11 cellular contexts compared by ENCODE assay signal in the genomic region with DNA sequence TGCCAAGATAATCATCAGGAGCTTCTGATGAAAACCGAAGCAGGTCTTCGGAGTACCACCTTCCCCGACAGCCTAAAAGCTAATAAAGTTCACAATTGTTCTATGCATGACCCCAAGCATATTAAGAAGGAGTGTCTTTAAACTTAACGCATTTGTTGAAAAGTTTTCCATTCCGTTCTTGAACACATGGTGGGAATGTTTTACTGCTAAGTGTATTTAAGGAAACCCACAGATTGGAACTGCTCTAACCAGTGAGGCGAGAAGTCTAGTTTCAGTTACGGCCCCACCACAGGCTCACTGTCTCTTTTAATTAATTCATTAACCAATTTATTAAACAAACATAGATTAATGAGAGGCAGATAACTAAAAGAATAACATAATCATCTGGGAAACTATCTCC.
DNase-seq lines count a peak whose midpoint lies in the region; ATAC-seq, FAIRE-seq and TF ChIP-seq lines count a peak whose summit lies in the region.
"Had no signal": no experiment of that assay in that cellular context is flagged by ENCODE, and none has a peak within 500 bp of the region (broad histone marks: within the 10 kb centered on the region; RNA-seq: fewer than 3 reads in every experiment).

No MANE protein-coding gene starts in this region.

- H3K4me1 Mint-ChIP-seq in activated T-cell treated with anti-CD3 and anti-CD28 coated beads, Interleukin-2, amount 50 U/mL, for 4 hours (ENCODE audit: low read depth) = peaks cover 78% of the 10 kb centered on the region
- H3K4me1 Mint-ChIP-seq in activated T-helper 1 cell treated with anti-CD3 and anti-CD28 coated beads, Interleukin-12 subunit alpha, Interleukin-12 subunit beta, Interleukin-2, Interleukin-4 antibody, amounts not matched to agents 30 ng/mL and 10 ng/mL and 1 ng/mL, durations not matched to agents 14 hours and 24 hours and 36 hours (ENCODE audit: low read depth) = peaks cover 57% of the 10 kb centered on the region
- H3K4me1 Mint-ChIP-seq in stimulated activated naive CD8-positive, alpha-beta T cell treated with anti-CD3 and anti-CD28 coated beads, Interleukin-15, amount 100 ng/mL, for 72 hours = peaks cover 78% of the 10 kb centered on the region
- no peaks in the 10 kb centered on the region for H3K4me1 Mint-ChIP-seq in neural progenitor cell

- H3K27me3 Mint-ChIP-seq in activated T-cell treated with anti-CD3 and anti-CD28 coated beads, Interleukin-2, amount 50 U/mL, for 4 hours (ENCODE audit: low read depth) = no peaks in the 10 kb centered on the region
- no peaks in the 10 kb centered on the region for H3K27me3 Mint-ChIP-seq in activated T-helper 1 cell treated with anti-CD3 and anti-CD28 coated beads, Interleukin-12 subunit alpha, Interleukin-12 subunit beta, Interleukin-2, Interleukin-4 antibody, amounts not matched to agents 30 ng/mL and 10 ng/mL and 1 ng/mL, durations not matched to agents 14 hours and 24 hours and 36 hours (ENCODE audit: insufficient read depth)
- no peaks in the 10 kb centered on the region for H3K27me3 Mint-ChIP-seq in stimulated activated naive CD8-positive, alpha-beta T cell treated with anti-CD3 and anti-CD28 coated beads, Interleukin-15, amount 100 ng/mL, for 72 hours
- H3K27me3 Mint-ChIP-seq in neural progenitor cell (ENCODE audit: insufficient read depth, low read depth) = peaks cover 5% of the 10 kb centered on the region

- H3K4me2 ChIP-seq in HepG2 (ENCODE audit: low read depth, low read length) (peak overlapping the region; percentile 63), neural progenitor cell (no peak overlapping the region)

- peak overlapping the region; percentile 14 for H3K4me3 Mint-ChIP-seq in activated T-cell treated with anti-CD3 and anti-CD28 coated beads, Interleukin-2, amount 50 U/mL, for 4 hours
- no peak overlapping the region for H3K4me3 Mint-ChIP-seq in activated T-helper 1 cell treated with anti-CD3 and anti-CD28 coated beads, Interleukin-12 subunit alpha, Interleukin-12 subunit beta, Interleukin-2, Interleukin-4 antibody, amounts not matched to agents 30 ng/mL and 10 ng/mL and 1 ng/mL, durations not matched to agents 14 hours and 24 hours and 36 hours
- peak overlapping the region; percentile 20 to 55 for H3K4me3 Mint-ChIP-seq in stimulated activated naive CD8-positive, alpha-beta T cell treated with anti-CD3 and anti-CD28 coated beads, Interleukin-15, amount 100 ng/mL, for 72 hours
- H3K4me3 Mint-ChIP-seq in neural progenitor cell = no peak overlapping the region

- no peak for DNase-seq in activated T-cell treated with anti-CD3 and anti-CD28 coated beads, Interleukin-2, amount 50 U/mL, for 4 hours
- no peak for DNase-seq in activated T-cell treated with anti-CD3 and anti-CD28 coated beads, Interleukin-2, amount 50 U/mL, for 48 hours
- DNase-seq in activated T-helper 1 cell treated with anti-CD3 and anti-CD28 coated beads, Interleukin-12 subunit alpha, Interleukin-12 subunit beta, Interleukin-2, Interleukin-4 antibody, amounts not matched to agents 30 ng/mL and 10 ng/mL and 1 ng/mL, durations not matched to agents 14 hours and 24 hours and 36 hours (ENCODE audit: low spot score) = no peak
- DNase-seq in HepG2 (ENCODE audit: low spot score) (no peak), neural progenitor cell (ENCODE audit: low spot score) (no peak)
- no peak for DNase-seq in stimulated activated naive CD8-positive, alpha-beta T cell treated with anti-CD3 and anti-CD28 coated beads, Interleukin-15, amount 100 ng/mL, for 72 hours
- DNase-seq: midbrain, NCI-H2171, right cardiac atrium had no signal

- in situ Hi-C loops in HepG2 (cut with HindIII; ENCODE audit: extremely low pct_ligation_motif_present, low pct_unique_long_range_greater_than_20kb) = no loop called here

- H4K20me1 ChIP-seq in HepG2 (ENCODE audit: insufficient read depth, low read length) = no peaks in the 10 kb centered on the region
- no peaks in the 10 kb centered on the region for H4K20me1 ChIP-seq in neural progenitor cell (ENCODE audit: low read depth)

- no peak overlapping the region for H3K9ac ChIP-seq in HepG2 (ENCODE audit: insufficient read depth, low read depth, low read length)
- H3K9ac ChIP-seq in neural progenitor cell = no peak overlapping the region

- TF ChIP-seq EP300 in HepG2 (IDR thresholded peaks at IDR 0.05; ENCODE audit: low read depth in 2 of 2, low read length in 2 of 2) = no peak
- no peak for TF ChIP-seq EP300 in HepG2 (CRISPR knock-in tag; IDR thresholded peaks at IDR 0.05; ENCODE audit: borderline replicate concordance)

- H3K27ac ChIP-seq in HepG2 (ENCODE audit: extremely low read length, insufficient read depth, low read length) (no peak overlapping the region), neural progenitor cell (no peak overlapping the region)

- CTCF ChIA-PET in HepG2 (lab: Yijun Ruan, JAX; ENCODE audit: low intra/inter-chr PET ratio, low total read pairs) = no interaction called here

- no TSS peak for BruUV-seq in HepG2 (replicated peaks; lab: Mats Ljungman, UMichigan)

- H3K36me3 ChIP-seq in HepG2 (replicated peaks in 1 of 2; ENCODE audit: control insufficient read depth in 1 of 2, insufficient read depth in 2 of 2, low read length in 2 of 2) = no peaks in the 10 kb centered on the region
- no peaks in the 10 kb centered on the region for H3K36me3 ChIP-seq in neural progenitor cell

- H2AFZ ChIP-seq in HepG2 (ENCODE audit: low read length) (peak overlapping the region; percentile 21), neural progenitor cell (replicated peaks) (no peak overlapping the region)

- intact Hi-C loops in activated T-helper 1 cell treated with anti-CD3 and anti-CD28 coated beads, Interleukin-12 subunit alpha, Interleukin-12 subunit beta, Interleukin-2, Interleukin-4 antibody, amounts not matched to agents 30 ng/mL and 10 ng/mL and 1 ng/mL, durations not matched to agents 14 hours and 24 hours and 36 hours (cut with micrococcal nuclease) = loop anchor here (2.0 kb wide), 1 partner anchor 19 kb away; no protein-coding TSS in a partner anchor
- intact Hi-C loops in HepG2 (cut with micrococcal nuclease; ENCODE audit: unreplicated experiment) = no loop called here

- WGBS in HepG2 (ENCODE audit: low lambda C conversion rate) = 55% methylated on average over 7 of the region's 7 CpGs

- no peaks in the 10 kb centered on the region for H3F3A ChIP-seq in neural progenitor cell (ENCODE audit: low read depth)

- TF ChIP-seq CTCF in HepG2 (CRISPR knock-in tag; IDR thresholded peaks at IDR 0.05) = no peak
- TF ChIP-seq CTCF in neural progenitor cell (IDR thresholded peaks at IDR 0.05) = no peak

- H3K27ac Mint-ChIP-seq in activated T-helper 1 cell treated with anti-CD3 and anti-CD28 coated beads, Interleukin-12 subunit alpha, Interleukin-12 subunit beta, Interleukin-2, Interleukin-4 antibody, amounts not matched to agents 30 ng/mL and 10 ng/mL and 1 ng/mL, durations not matched to agents 14 hours and 24 hours and 36 hours = peak overlapping the region; percentile 17
- H3K27ac Mint-ChIP-seq in stimulated activated naive CD8-positive, alpha-beta T cell treated with anti-CD3 and anti-CD28 coated beads, Interleukin-15, amount 100 ng/mL, for 72 hours = peak overlapping the region in 1 of 2 donors; percentile 44
- no peak overlapping the region for H3K27ac Mint-ChIP-seq in neural progenitor cell

- H3K27me3 ChIP-seq in HepG2 (ENCODE audit: control insufficient read depth in 1 of 2, insufficient read depth in 2 of 2, low read length in 2 of 2) (peaks cover 0 to 4% of the 10 kb centered on the region in 2 experiments; a peak in 2 of 5 replicates), neural progenitor cell (no peaks in the 10 kb centered on the region)

- H3K9me3 Mint-ChIP-seq in activated T-cell treated with anti-CD3 and anti-CD28 coated beads, Interleukin-2, amount 50 U/mL, for 4 hours = peaks cover 4% of the 10 kb centered on the region
- peaks cover 3% of the 10 kb centered on the region for H3K9me3 Mint-ChIP-seq in activated T-helper 1 cell treated with anti-CD3 and anti-CD28 coated beads, Interleukin-12 subunit alpha, Interleukin-12 subunit beta, Interleukin-2, Interleukin-4 antibody, amounts not matched to agents 30 ng/mL and 10 ng/mL and 1 ng/mL, durations not matched to agents 14 hours and 24 hours and 36 hours
- H3K9me3 Mint-ChIP-seq in stimulated activated naive CD8-positive, alpha-beta T cell treated with anti-CD3 and anti-CD28 coated beads, Interleukin-15, amount 100 ng/mL, for 72 hours = peaks cover 0 to 5% of the 10 kb centered on the region in 2 donors
- peaks cover 5% of the 10 kb centered on the region for H3K9me3 Mint-ChIP-seq in neural progenitor cell

- H3K4me3 ChIP-seq in HepG2 (replicated peaks in 1 of 3; ENCODE audit: insufficient read depth in 1 of 3, low read depth in 2 of 3, low read length in 3 of 3) (no peak overlapping the region; a peak in 1 of 6 replicates), neural progenitor cell (no peak overlapping the region)

- H3K79me2 ChIP-seq in HepG2 (ENCODE audit: insufficient read depth, low read length) (no peaks in the 10 kb centered on the region), neural progenitor cell (ENCODE audit: low read depth) (no peaks in the 10 kb centered on the region)

- H3K9me3 ChIP-seq in HepG2 (ENCODE audit: low read length) (no peaks in the 10 kb centered on the region), neural progenitor cell (ENCODE audit: low read depth) (no peaks in the 10 kb centered on the region)

- H3K4me1 ChIP-seq in HepG2 (ENCODE audit: insufficient read depth, low read length) (peaks cover 37% of the 10 kb centered on the region), neural progenitor cell (no peaks in the 10 kb centered on the region)

- no peak for ATAC-seq in activated T-cell treated with anti-CD3 and anti-CD28 coated beads, Interleukin-2, amount 50 U/mL, for 4 hours
- ATAC-seq in HepG2 = no peak; the same call in 2 of the 3 replicates
- no peak for ATAC-seq in stimulated activated naive CD8-positive, alpha-beta T cell treated with anti-CD3 and anti-CD28 coated beads, Interleukin-15, amount 100 ng/mL, for 72 hours
- ATAC-seq in GM18907 (IDR thresholded peaks at IDR 0.05; ENCODE audit: unreplicated experiment) = no peak
- ATAC-seq in GM18909 (IDR thresholded peaks at IDR 0.05; ENCODE audit: poor library complexity, unreplicated experiment) = no peak

- peaks cover 15% of the 10 kb centered on the region for H3K36me3 Mint-ChIP-seq in activated T-cell treated with anti-CD3 and anti-CD28 coated beads, Interleukin-2, amount 50 U/mL, for 4 hours (ENCODE audit: insufficient read depth)
- peaks cover 21% of the 10 kb centered on the region for H3K36me3 Mint-ChIP-seq in activated T-helper 1 cell treated with anti-CD3 and anti-CD28 coated beads, Interleukin-12 subunit alpha, Interleukin-12 subunit beta, Interleukin-2, Interleukin-4 antibody, amounts not matched to agents 30 ng/mL and 10 ng/mL and 1 ng/mL, durations not matched to agents 14 hours and 24 hours and 36 hours (ENCODE audit: low read depth)
- H3K36me3 Mint-ChIP-seq in neural progenitor cell = no peaks in the 10 kb centered on the region

- POLR2A ChIA-PET in HepG2 (lab: Yijun Ruan, JAX) = interaction anchor here (1.0 kb wide), 1 partner anchor 295 kb away, joined by 4 read pairs; a partner anchor contains a TSS

- FAIRE-seq in HepG2 (lab: Jason Lieb, UNC) = no peak

- no peak for TF ChIP-seq POLR2A in HepG2 (IDR thresholded peaks at IDR 0.05; ENCODE audit: insufficient read depth in 1 of 2, low read depth in 2 of 2, low read length in 2 of 2)

- TF ChIP-seq RAD21 in HepG2 (CRISPR knock-in tag; IDR thresholded peaks at IDR 0.05) = no peak

Comparison
In these comparisons a context has a peak if more than half of its experiments do, and no peak if none do; other contexts are left out.
1. H3K4me3 Mint-ChIP-seq: peak in activated T-cell treated with anti-CD3 and anti-CD28 coated beads, Interleukin-2, amount 50 U/mL, for 4 hours (single experiment) and stimulated activated naive CD8-positive, alpha-beta T cell treated with anti-CD3 and anti-CD28 coated beads, Interleukin-15, amount 100 ng/mL, for 72 hours (2 of 2); none in activated T-helper 1 cell treated with anti-CD3 and anti-CD28 coated beads, Interleukin-12 subunit alpha, Interleukin-12 subunit beta, Interleukin-2, Interleukin-4 antibody, amounts not matched to agents 30 ng/mL and 10 ng/mL and 1 ng/mL, durations not matched to agents 14 hours and 24 hours and 36 hours (single experiment) and neural progenitor cell (single experiment).